ENCODE assay signal across 8 cellular contexts in genomic region chr1:111756124-111756513, GRCh38. TPM values are rescaled to one million over a fixed set of nuclear protein-coding genes. Genes with fewer than 3 reads are reported as not detected.
A peak's percentile ranks its signal among the peaks of the same experiment; 100 is the strongest.
DNase-seq lines count a peak whose midpoint lies in the region; ATAC-seq and TF ChIP-seq lines count a peak whose summit lies in the region.

No MANE protein-coding gene starts in this region.

- H3K27me3 Mint-ChIP-seq in CD4-positive, alpha-beta T cell, result no peaks in the 10 kb centered on the region
- no peaks in the 10 kb centered on the region for H3K27me3 Mint-ChIP-seq in T-helper 17 cell

- peaks cover 0 to 38% (median 17%) of the 10 kb centered on the region in 12 donors for H3K4me1 ChIP-seq in heart left ventricle

- no peaks in the 10 kb centered on the region for H3K9me3 ChIP-seq in CD4-positive, alpha-beta T cell (ENCODE audit: control insufficient read depth, low read length)
- H3K9me3 ChIP-seq in T-helper 17 cell (ENCODE audit: control insufficient read depth, low read length, poor library complexity, severe bottlenecking), result no peaks in the 10 kb centered on the region
- no peaks in the 10 kb centered on the region for H3K9me3 ChIP-seq in heart left ventricle

- no peaks in the 10 kb centered on the region for H3K27me3 ChIP-seq in CD4-positive, alpha-beta T cell (ENCODE audit: control insufficient read depth, insufficient read depth, low read length)
- H3K27me3 ChIP-seq in heart left ventricle, result no peaks in the 10 kb centered on the region

- peak overlapping the region; percentile 89 for H3K27ac ChIP-seq in CD4-positive, alpha-beta T cell (ENCODE audit: low read depth, low read length)
- H3K27ac ChIP-seq in heart left ventricle, result peak overlapping the region; percentile 86 to 96 (median 91)
- H3K27ac ChIP-seq in skin epidermis, result peak overlapping the region; percentile 60 to 97 (median 90)

- intact Hi-C loops in CD4-positive, alpha-beta T cell (cut with DNase I, micrococcal nuclease), result loop anchor here (5.0 kb wide), 2 partner anchors 309 to 559 kb away; partner anchors contain the start of genes ATP5PB (in 1 of the 2) and WDR77 (in 1 of the 2)
- intact Hi-C loops in heart left ventricle (cut with DNase I), result loop anchor here in 5 of 10 donors (5.0 kb wide), 3 partner anchors 99 to 274 kb away; no protein-coding TSS in a partner anchor

- H3K36me3 ChIP-seq in heart left ventricle, result peaks cover 0 to 35% (median 26%) of the 10 kb centered on the region in 9 donors

- H3K4me3 Mint-ChIP-seq in CD4-positive, alpha-beta T cell, result peak overlapping the region; percentile 89
- peak overlapping the region; percentile 99 for H3K4me3 Mint-ChIP-seq in T-helper 17 cell

- H3K4me3 ChIP-seq in heart left ventricle (peak overlapping the region; percentile 69 to 91 (median 80)), skin epidermis (peak overlapping the region; percentile 54 to 95 (median 86))

- CTCF ChIA-PET in CD4-positive, alpha-beta T cell (lab: Charles Lee), result interaction anchor here (0.7 to 3.9 kb wide), 5 partner anchors 11 to 301 kb away, joined by 3 to 27 read pairs (median 3); no protein-coding TSS in a partner anchor

- no peak for DNase-seq in CD4-positive, alpha-beta T cell
- DNase-seq in T-helper 17 cell (no peak), heart left ventricle (no peak), NCI-H510A treated with DMSO at 0.1 percent for 48 hours (lab: John Stamatoyannopoulos, UW) (no peak), SHP77 treated with DMSO at 0.1 percent for 48 hours (lab: John Stamatoyannopoulos, UW) (no peak)

- peaks cover 56% of the 10 kb centered on the region for H3K36me3 Mint-ChIP-seq in CD4-positive, alpha-beta T cell (ENCODE audit: low read depth)
- H3K36me3 Mint-ChIP-seq in T-helper 17 cell (ENCODE audit: low read depth), result peaks cover 5% of the 10 kb centered on the region

- no peaks in the 10 kb centered on the region for H3K9me3 Mint-ChIP-seq in CD4-positive, alpha-beta T cell

- peak; percentile 2 for ATAC-seq in CD4-positive, alpha-beta T cell (ENCODE audit: poor library complexity)
- peak; percentile 2 for ATAC-seq in HG02623 (IDR thresholded peaks at IDR 0.05; ENCODE audit: unreplicated experiment)
- peak; percentile 14 for ATAC-seq in T-helper 17 cell
- ATAC-seq in heart left ventricle, result peak in 1 of 4 donors; percentile 36
- ATAC-seq in GM21360 (IDR thresholded peaks at IDR 0.05; ENCODE audit: unreplicated experiment), result no peak

- TF ChIP-seq CTCF in CD4-positive, alpha-beta T cell (IDR thresholded peaks at IDR 0.05), result no peak
- TF ChIP-seq CTCF in heart left ventricle (IDR thresholded peaks at IDR 0.05), result no peak

- POLR2A ChIA-PET in CD4-positive, alpha-beta T cell (lab: Charles Lee), result interaction anchor here (1.0 to 2.4 kb wide), 7 partner anchors 10 to 308 kb away, joined by 3 to 10 read pairs (median 8); partner anchors contain the start of genes INKA2 and WDR77

- H3K27ac Mint-ChIP-seq in CD4-positive, alpha-beta T cell, result peak overlapping the region; percentile 96
- peak overlapping the region; percentile 98 for H3K27ac Mint-ChIP-seq in T-helper 17 cell

- WGBS in heart left ventricle, 4 donors, result 0 to 1% (median 0%) methylated on average over 27 to 35 of the region's 35 CpGs

- H3K4me1 Mint-ChIP-seq in CD4-positive, alpha-beta T cell (ENCODE audit: low read depth), result peaks cover 45% of the 10 kb centered on the region
- H3K4me1 Mint-ChIP-seq in T-helper 17 cell, result peaks cover 30% of the 10 kb centered on the region

- TF ChIP-seq POLR2A in heart left ventricle (IDR thresholded peaks at IDR 0.05), result no peak

RNA-seq across cellular contexts. Expression of gene DDX20, which starts 0.4 kb away (rescaled TPM):
- 10 to 100 TPM; 27.2 to 27.4 TPM for total RNA-seq in CD4-positive, alpha-beta T cell
- total RNA-seq in T-helper 17 cell (10 to 100 TPM; 20.6 to 24.7 TPM), heart left ventricle (10 to 100 TPM in 2 of 9 donors, 1 to 10 TPM in 7; 5.7 to 12.9 (median 7.4) TPM)
- polyA plus RNA-seq in heart left ventricle, result 1 to 10 TPM; 2.9 to 7.3 TPM

RNA-seq across cellular contexts. Expression of gene INKA2, which starts 16.9 kb away (rescaled TPM):
- under 1 TPM in 1 of 2 experiments, not detected in 1; 0.27 TPM for total RNA-seq in CD4-positive, alpha-beta T cell
- 1 to 10 TPM; 1.5 to 9.0 TPM for total RNA-seq in T-helper 17 cell
- total RNA-seq in heart left ventricle, result 10 to 100 TPM; 10.1 to 33.2 (median 14.0) TPM
- 10 to 100 TPM in 1 of 2 donors, 1 to 10 TPM in 1; 9.0 to 14.5 TPM for polyA plus RNA-seq in heart left ventricle
